ENCODE assay signal across 1 cellular context in genomic region chr2:60480089-60480773, GRCh38.
TF ChIP-seq lines count a peak whose summit lies in the region.

No MANE protein-coding gene starts in this region.

TF ChIP-seq in HepG2, 621 proteins besides CTCF, POLR2A, EP300 and RAD21 (continued from another document and continues in another):
- TF ChIP-seq ZBTB14 (CRISPR knock-in tag; IDR thresholded peaks at IDR 0.05) (no peak), MIXL1 (CRISPR knock-in tag; IDR thresholded peaks at IDR 0.05) (peak; percentile 90; the same call in 1 of the 2 replicates), ZNF543 (CRISPR knock-in tag; IDR thresholded peaks at IDR 0.05) (no peak), KAT7 (CRISPR knock-in tag; IDR thresholded peaks at IDR 0.05; ENCODE audit: borderline replicate concordance) (0 out of 2 replicates have a peak, but pooled peaks have one; percentile 58), SCMH1 (CRISPR knock-in tag; IDR thresholded peaks at IDR 0.05; ENCODE audit: borderline replicate concordance) (no peak), TRAFD1 (CRISPR knock-in tag; IDR thresholded peaks at IDR 0.05; ENCODE audit: borderline replicate concordance) (no peak), HMGA1 (CRISPR knock-in tag; conservative IDR thresholded peaks at IDR 0.05) (no peak), ZNF644 (CRISPR knock-in tag; IDR thresholded peaks at IDR 0.05; ENCODE audit: low read depth) (peak; percentile 90), ELF3 (CRISPR knock-in tag; IDR thresholded peaks at IDR 0.05) (peak; percentile 74), MXD4 (CRISPR knock-in tag; IDR thresholded peaks at IDR 0.05) (0 out of 2 replicates have a peak, but pooled peaks have one; percentile 35), RFXANK (CRISPR knock-in tag; IDR thresholded peaks at IDR 0.05) (0 out of 2 replicates have a peak, but pooled peaks have one; percentile 39), ZFY (CRISPR knock-in tag; IDR thresholded peaks at IDR 0.05) (peak; percentile 32; the same call in 1 of the 2 replicates), SAP130 (CRISPR knock-in tag; IDR thresholded peaks at IDR 0.05; ENCODE audit: low read depth) (peak; percentile 72), REST (IDR thresholded peaks at IDR 0.05; ENCODE audit: borderline replicate concordance in 1 of 2, low read depth in 1 of 2, low read length in 2 of 2) (peak in 1 of 2 experiments; percentile 20; a peak in 1 of 4 replicates), KLF6 (CRISPR knock-in tag; IDR thresholded peaks at IDR 0.05) (peak; percentile 69; the same call in 1 of the 2 replicates), IKZF4 (CRISPR knock-in tag; IDR thresholded peaks at IDR 0.05; ENCODE audit: borderline replicate concordance, low read depth, not compliant biosample characterization) (no peak), TRIM22 (IDR thresholded peaks at IDR 0.05) (no peak), ATF3 (CRISPR knock-in tag; IDR thresholded peaks at IDR 0.05) (peak; percentile 33; the same call in 1 of the 2 replicates), ZNF253 (CRISPR knock-in tag; IDR thresholded peaks at IDR 0.05; ENCODE audit: borderline replicate concordance) (no peak), PLRG1 (conservative IDR thresholded peaks at IDR 0.05) (no peak), KLF16 (CRISPR knock-in tag; IDR thresholded peaks at IDR 0.05) (peak in 1 of 2 experiments; percentile 81; a peak in 2 of 4 replicates), MLXIP (CRISPR knock-in tag; IDR thresholded peaks at IDR 0.05; ENCODE audit: borderline replicate concordance) (0 out of 2 replicates have a peak, but pooled peaks have one; percentile 46), KLF15 (CRISPR knock-in tag; IDR thresholded peaks at IDR 0.05; ENCODE audit: borderline replicate concordance) (no peak), ZNF784 (CRISPR knock-in tag; IDR thresholded peaks at IDR 0.05; ENCODE audit: borderline replicate concordance) (no peak), ZNF446 (CRISPR knock-in tag; IDR thresholded peaks at IDR 0.05) (no peak), POGK (CRISPR knock-in tag; conservative IDR thresholded peaks at IDR 0.05) (peak; percentile 60; the same call in 1 of the 2 replicates), KDM6A (CRISPR knock-in tag; IDR thresholded peaks at IDR 0.05; ENCODE audit: low read depth) (peak; percentile 82), ASH2L (IDR thresholded peaks at IDR 0.05; ENCODE audit: insufficient read length, low read depth, low read length) (peak; percentile 55), ZNF800 (CRISPR knock-in tag; IDR thresholded peaks at IDR 0.05) (0 out of 2 replicates have a peak, but pooled peaks have one; percentile 44), ZFP37 (CRISPR knock-in tag; IDR thresholded peaks at IDR 0.05; ENCODE audit: borderline replicate concordance) (0 out of 2 replicates have a peak, but pooled peaks have one; percentile 72), FOSL2 (CRISPR knock-in tag; IDR thresholded peaks at IDR 0.05) (peak; percentile 79), E2F2 (CRISPR knock-in tag; IDR thresholded peaks at IDR 0.05; ENCODE audit: borderline replicate concordance) (no peak), CBX5 (CRISPR knock-in tag; IDR thresholded peaks at IDR 0.05; ENCODE audit: borderline replicate concordance) (peak; percentile 33; the same call in 1 of the 2 replicates), ZNF710 (CRISPR knock-in tag; IDR thresholded peaks at IDR 0.05; ENCODE audit: borderline replicate concordance) (0 out of 2 replicates have a peak, but pooled peaks have one; percentile 23), MED13 (CRISPR knock-in tag; IDR thresholded peaks at IDR 0.05) (0 out of 2 replicates have a peak, but pooled peaks have one; percentile 44), ZNF350 (CRISPR knock-in tag; IDR thresholded peaks at IDR 0.05; ENCODE audit: borderline replicate concordance, low read depth) (peak; percentile 72; the same call in 1 of the 2 replicates)
